Comparison of ENCODE assay signal across 22 cellular contexts in the genomic region with DNA sequence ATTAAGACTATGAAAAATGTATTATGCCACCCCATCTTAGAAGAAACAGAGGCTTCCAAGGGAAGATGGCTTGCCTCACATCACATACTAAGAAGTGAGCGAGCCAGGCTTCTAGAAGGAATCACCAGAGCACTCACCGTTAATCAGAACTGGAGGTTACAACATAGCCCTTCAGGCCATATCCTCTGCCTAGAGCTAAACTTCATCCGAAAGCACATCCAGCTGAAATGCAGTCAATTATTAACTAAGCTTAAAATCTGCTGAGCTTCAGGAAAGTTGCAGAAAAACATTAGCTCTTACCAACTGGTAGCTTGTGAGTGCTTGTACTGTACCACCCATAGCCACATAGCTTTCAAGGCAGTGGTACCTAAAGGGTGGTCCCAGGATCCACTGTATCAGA.
"Had no signal": no experiment of that assay in that cellular context is flagged by ENCODE, and none has a peak within 500 bp of the region (broad histone marks: within the 10 kb centered on the region; RNA-seq: fewer than 3 reads in every experiment).

No MANE protein-coding gene starts in this region.

- H3K4me1 ChIP-seq: left lung, upper lobe of left lung had no signal

- H3K27ac ChIP-seq: left lung, thoracic aorta, upper lobe of left lung had no signal

- H3K9me3 Mint-ChIP-seq: activated naive CD8-positive, alpha-beta T cell treated with anti-CD3 and anti-CD28 coated beads, Interleukin-2, amount 50 U/mL, for 24 hours; activated T-helper 1 cell treated with anti-CD3 and anti-CD28 coated beads, Interleukin-12 subunit alpha, Interleukin-12 subunit beta, Interleukin-2, Interleukin-4 antibody, amounts not matched to agents 30 ng/mL and 10 ng/mL and 1 ng/mL, durations not matched to agents 14 hours and 24 hours and 36 hours; dendritic cell treated with granulocyte-macrophage colony-stimulating factor and Interleukin-4, amounts not matched to agents 40 ng/mL and 50 ng/mL, for 4 days had no signal

- H3K27me3 ChIP-seq: left lung, upper lobe of left lung had no signal

- H3K36me3 ChIP-seq: left lung, thoracic aorta, upper lobe of left lung had no signal

- FAIRE-seq: frontal cortex had no signal

- ATAC-seq: activated CD8-positive, alpha-beta T cell treated with anti-CD3 and anti-CD28 coated beads, Interleukin-2, amount 10 ng/mL, durations not matched to agents 7 days and 5 days; activated naive CD8-positive, alpha-beta T cell treated with anti-CD3 and anti-CD28 coated beads, Interleukin-2, amount 50 U/mL, for 24 hours; esophagus mucosa; left lung; naive thymus-derived CD4-positive, alpha-beta T cell had no signal

- H3K27ac Mint-ChIP-seq: activated CD8-positive, alpha-beta T cell treated with anti-CD3 and anti-CD28 coated beads, Interleukin-2, amount 10 ng/mL, durations not matched to agents 7 days and 5 days; activated naive CD8-positive, alpha-beta T cell treated with anti-CD3 and anti-CD28 coated beads, Interleukin-2, amount 50 U/mL, for 24 hours; activated T-helper 1 cell treated with anti-CD3 and anti-CD28 coated beads, Interleukin-12 subunit alpha, Interleukin-12 subunit beta, Interleukin-2, Interleukin-4 antibody, amounts not matched to agents 30 ng/mL and 10 ng/mL and 1 ng/mL, durations not matched to agents 14 hours and 24 hours and 36 hours; dendritic cell treated with granulocyte-macrophage colony-stimulating factor and Interleukin-4, amounts not matched to agents 40 ng/mL and 50 ng/mL, for 4 days; naive thymus-derived CD4-positive, alpha-beta T cell; progenitor cell of endocrine pancreas had no signal

- DNase-seq: activated CD4-positive, alpha-beta T cell treated with anti-CD3 and anti-CD28 coated beads, Interleukin-2, amount 50 U/mL, for 1 hour; activated CD4-positive, CD25-positive, alpha-beta regulatory T cell; activated CD8-positive, alpha-beta T cell treated with anti-CD3 and anti-CD28 coated beads, Interleukin-2, amount 10 ng/mL, durations not matched to agents 7 days and 5 days; activated gamma-delta T cell; activated naive CD4-positive, alpha-beta T cell treated with anti-CD3 and anti-CD28 coated beads, Interleukin-2, amount 50 U/mL, for 16 hours; activated naive CD8-positive, alpha-beta T cell treated with anti-CD3 and anti-CD28 coated beads, Interleukin-2, amount 50 U/mL, for 24 hours; effector CD4-positive, alpha-beta T cell; hypothalamus; islet precursor cell; left lung; naive thymus-derived CD4-positive, alpha-beta T cell; stimulated activated CD4-positive, alpha-beta T cell treated with anti-CD3 and anti-CD28 coated beads, Interleukin-4, amount 100 ng/mL, for 24 hours; stimulated activated naive CD4-positive, alpha-beta T cell treated with Interleukin-2 at 50 U/mL for 16 hours; T-helper 9 cell; upper lobe of left lung had no signal

- H3K4me1 Mint-ChIP-seq: activated naive CD8-positive, alpha-beta T cell treated with anti-CD3 and anti-CD28 coated beads, Interleukin-2, amount 50 U/mL, for 24 hours; naive thymus-derived CD4-positive, alpha-beta T cell; neural crest cell had no signal

- H3K4me3 ChIP-seq: left lung, thoracic aorta, upper lobe of left lung had no signal

- H3K27me3 Mint-ChIP-seq: activated naive CD8-positive, alpha-beta T cell treated with anti-CD3 and anti-CD28 coated beads, Interleukin-2, amount 50 U/mL, for 24 hours; dendritic cell treated with granulocyte-macrophage colony-stimulating factor and Interleukin-4, amounts not matched to agents 40 ng/mL and 50 ng/mL, for 4 days; progenitor cell of endocrine pancreas had no signal

- H3K36me3 Mint-ChIP-seq: naive thymus-derived CD4-positive, alpha-beta T cell had no signal

- H3K9me3 ChIP-seq: thoracic aorta, upper lobe of left lung had no signal

- H3K4me3 Mint-ChIP-seq: activated CD8-positive, alpha-beta T cell treated with anti-CD3 and anti-CD28 coated beads, Interleukin-2, amount 10 ng/mL, durations not matched to agents 7 days and 5 days; activated naive CD8-positive, alpha-beta T cell treated with anti-CD3 and anti-CD28 coated beads, Interleukin-2, amount 50 U/mL, for 24 hours; activated T-helper 1 cell treated with anti-CD3 and anti-CD28 coated beads, Interleukin-12 subunit alpha, Interleukin-12 subunit beta, Interleukin-2, Interleukin-4 antibody, amounts not matched to agents 30 ng/mL and 10 ng/mL and 1 ng/mL, durations not matched to agents 14 hours and 24 hours and 36 hours; dendritic cell treated with granulocyte-macrophage colony-stimulating factor and Interleukin-4, amounts not matched to agents 40 ng/mL and 50 ng/mL, for 4 days; naive thymus-derived CD4-positive, alpha-beta T cell; neural crest cell had no signal
